8 cellular contexts compared by ENCODE assay signal in the genomic region with DNA sequence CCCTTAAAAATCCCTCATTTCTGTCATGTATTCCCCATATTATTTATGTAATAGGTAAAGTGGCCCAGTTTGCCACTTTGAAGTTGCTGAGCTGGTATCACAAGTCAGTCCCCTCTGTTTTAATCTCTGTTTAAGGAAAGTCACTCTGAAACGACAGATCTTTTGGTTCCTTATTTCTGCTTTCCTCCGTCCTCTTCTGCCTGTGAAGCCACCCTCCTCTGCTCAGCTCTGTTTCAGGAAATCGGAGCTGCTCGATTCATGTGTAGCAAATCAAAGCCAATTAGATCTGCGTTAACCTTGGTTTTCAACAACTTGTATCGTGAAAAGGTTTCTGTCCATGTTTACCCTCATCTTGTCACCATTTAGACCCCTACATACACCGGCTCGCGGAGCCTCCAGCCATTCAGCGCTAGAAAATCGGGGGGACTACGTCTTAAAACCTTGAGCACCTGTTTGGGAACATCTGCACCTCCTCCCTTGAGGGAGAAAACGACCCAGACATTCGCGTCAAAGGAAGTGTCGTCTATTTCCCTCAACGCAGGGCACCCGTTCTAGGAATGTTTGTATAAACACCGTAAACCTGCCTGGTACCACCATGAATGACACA. TPM values are rescaled to one million over a fixed set of nuclear protein-coding genes. Genes with fewer than 3 reads are reported as not detected.
DNase-seq lines count a peak whose midpoint lies in the region; ATAC-seq, FAIRE-seq and TF ChIP-seq lines count a peak whose summit lies in the region.

No MANE protein-coding gene starts in this region.

- H3K27ac ChIP-seq in right cardiac atrium (ENCODE audit: low read length), result peak overlapping the region; percentile 49

- no peaks in the 10 kb centered on the region for H3K9me3 Mint-ChIP-seq in activated T-helper 17 cell treated with anti-CD3 and anti-CD28 coated beads, Interleukin-2, amount 50 U/mL, for 72 hours

- peak overlapping the region; percentile 96 for H3K4me3 Mint-ChIP-seq in activated T-helper 17 cell treated with anti-CD3 and anti-CD28 coated beads, Interleukin-2, amount 50 U/mL, for 72 hours

- intact Hi-C loops in right cardiac atrium (cut with DNase I), result no loop called here

- H3K27me3 ChIP-seq in right cardiac atrium (ENCODE audit: control insufficient read depth, insufficient read depth), result no peaks in the 10 kb centered on the region

- H3K4me3 ChIP-seq in right cardiac atrium (ENCODE audit: low read length) (peak overlapping the region; percentile 91), skeletal muscle cell (ENCODE audit: low read depth, low read length) (peak overlapping the region; percentile 88)

- no peaks in the 10 kb centered on the region for H3K9me3 ChIP-seq in right cardiac atrium (ENCODE audit: control insufficient read depth, low read length)

- 1% methylated on average over 19 of the region's 19 CpGs for WGBS in right cardiac atrium

- no peak for TF ChIP-seq POLR2A in GM12892 (IDR thresholded peaks at IDR 0.05; ENCODE audit: low read depth, low read length)

- POLR2A ChIA-PET in HEK293T (lab: Yijun Ruan, JAX), result interaction anchor here (0.9 to 1.8 kb wide), 14 partner anchors 9 to 283 kb away, joined by 3 to 14 read pairs (median 4); no protein-coding TSS in a partner anchor

- peak; percentile 44 for ATAC-seq in activated T-helper 17 cell treated with anti-CD3 and anti-CD28 coated beads, Interleukin-2, amount 50 U/mL, for 72 hours (replicated peaks)
- ATAC-seq in right cardiac atrium, result peak; percentile 4 to 10

- DNase-seq in NCI-H510A treated with DMSO at 0.1 percent for 48 hours (lab: John Stamatoyannopoulos, UW), result peak; percentile 56
- DNase-seq in NCI-H510A (lab: John Stamatoyannopoulos, UW), result no peak
- no peak for DNase-seq in HEK293T (ENCODE audit: extremely low spot score)
- peak; percentile 58 for DNase-seq in MV-4-11 (lab: John Stamatoyannopoulos, UW)
- peak in 1 of 3 donors; percentile 11 for DNase-seq in right cardiac atrium
- DNase-seq in skeletal muscle cell (ENCODE audit: low read depth), result no peak
- DNase-seq in GM12892 (ENCODE audit: insufficient read length), result no peak

- no peaks in the 10 kb centered on the region for H3K4me1 ChIP-seq in right cardiac atrium (ENCODE audit: control insufficient read depth, insufficient read depth, low read length)

- peaks cover 28% of the 10 kb centered on the region for H3K4me1 Mint-ChIP-seq in activated T-helper 17 cell treated with anti-CD3 and anti-CD28 coated beads, Interleukin-2, amount 50 U/mL, for 72 hours

- H3K27ac Mint-ChIP-seq in activated T-helper 17 cell treated with anti-CD3 and anti-CD28 coated beads, Interleukin-2, amount 50 U/mL, for 72 hours, result peak overlapping the region; percentile 97

- no peak for FAIRE-seq in GM12892 (lab: Jason Lieb, UNC)

- CTCF ChIA-PET in HEK293T (lab: Yijun Ruan, JAX), result interaction anchor here (0.6 kb wide), 2 partner anchors 178 to 299 kb away, joined by 3 read pairs; no protein-coding TSS in a partner anchor

- peaks cover 16% of the 10 kb centered on the region for H3K36me3 Mint-ChIP-seq in activated T-helper 17 cell treated with anti-CD3 and anti-CD28 coated beads, Interleukin-2, amount 50 U/mL, for 72 hours (ENCODE audit: low read depth)

- no peaks in the 10 kb centered on the region for H3K27me3 Mint-ChIP-seq in activated T-helper 17 cell treated with anti-CD3 and anti-CD28 coated beads, Interleukin-2, amount 50 U/mL, for 72 hours

TF ChIP-seq in HEK293T, 16 proteins besides CTCF, POLR2A, EP300 and RAD21:
- TF ChIP-seq L3MBTL2 (conservative IDR thresholded peaks at IDR 0.05), result peak; percentile 56
- no peak for TF ChIP-seq PKNOX1 (IDR thresholded peaks at IDR 0.05)
- no peak for TF ChIP-seq HDGF (IDR thresholded peaks at IDR 0.05; ENCODE audit: borderline replicate concordance)
- no peak for TF ChIP-seq FOXA1 (IDR thresholded peaks at IDR 0.05)

RNA-seq across cellular contexts. Expression of gene SC5D, which starts 0.6 kb away (rescaled TPM):
- total RNA-seq in activated T-helper 17 cell treated with anti-CD3 and anti-CD28 coated beads, Interleukin-2, amount 50 U/mL, for 72 hours, result 10 to 100 TPM; 20.1 to 22.4 TPM
- total RNA-seq in right cardiac atrium, result 10 to 100 TPM; 30.1 to 34.7 (median 32.4) TPM
- 29.7 TPM for polyA plus RNA-seq in right cardiac atrium
- 36.8 TPM for polyA plus RNA-seq in GM12892 (2012; ENCODE audit: missing spikeins)

Comparison
In these comparisons a context has a peak if more than half of its experiments do, and no peak if none do; other contexts are left out.
1. DNase-seq: peak in NCI-H510A treated with DMSO at 0.1 percent for 48 hours (single experiment) and MV-4-11 (single experiment); none in NCI-H510A (single experiment), HEK293T (single experiment), skeletal muscle cell (single experiment) and GM12892 (single experiment).